Comparison of ENCODE assay signal across 10 cellular contexts in the genomic region with DNA sequence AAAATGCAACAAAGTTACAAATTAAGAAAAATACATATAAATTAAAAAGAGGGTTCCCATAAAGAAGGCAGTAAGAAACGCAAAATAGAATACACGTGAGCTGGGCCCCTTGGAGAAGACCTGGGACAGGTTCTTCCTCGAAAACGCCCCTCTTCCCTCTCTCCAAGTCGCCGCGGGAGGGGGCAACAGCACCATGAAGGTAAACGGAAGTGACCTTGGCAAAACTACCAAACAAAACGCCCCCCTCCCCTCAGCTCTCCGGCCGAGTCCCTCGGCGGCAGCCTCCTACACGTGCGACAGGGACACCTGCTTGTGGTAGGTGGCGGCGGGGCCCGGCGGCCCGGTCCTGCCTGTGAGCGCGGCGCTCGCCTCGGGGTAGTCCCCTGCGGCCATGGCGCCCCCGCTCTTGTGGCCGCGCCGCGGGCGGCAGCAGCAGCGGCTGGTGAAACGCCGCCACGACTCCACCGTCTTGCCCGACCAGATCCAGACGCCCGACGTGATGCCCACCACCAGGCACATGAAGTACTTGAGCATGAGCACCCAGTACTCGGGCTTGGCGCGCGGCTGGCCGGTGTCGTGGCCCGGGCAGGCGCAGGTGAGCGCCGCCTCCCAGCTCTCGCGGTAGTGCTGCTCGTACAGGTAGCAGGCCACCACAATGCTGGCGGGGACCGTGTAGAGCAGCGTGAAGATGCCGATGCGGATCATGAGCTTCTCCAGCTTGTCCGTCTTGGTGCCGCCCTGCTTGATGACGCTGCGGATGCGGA. TPM values are rescaled to one million over a fixed set of nuclear protein-coding genes. Genes with fewer than 3 reads are reported as not detected.
DNase-seq lines count a peak whose midpoint lies in the region; ATAC-seq, FAIRE-seq and TF ChIP-seq lines count a peak whose summit lies in the region.
"Had no signal": no experiment of that assay in that cellular context is flagged by ENCODE, and none has a peak within 500 bp of the region (broad histone marks: within the 10 kb centered on the region; RNA-seq: fewer than 3 reads in every experiment).

No MANE protein-coding gene starts in this region.

- no peak for TF ChIP-seq POLR2A in A549 (IDR thresholded peaks at IDR 0.05; ENCODE audit: low read length)

- peaks cover 40% of the 10 kb centered on the region for H3K36me3 Mint-ChIP-seq in GM23338 (ENCODE audit: low read depth)
- peaks cover 7% of the 10 kb centered on the region for H3K36me3 Mint-ChIP-seq in brain
- no peaks in the 10 kb centered on the region for H3K36me3 Mint-ChIP-seq in mesothelial cell of epicardium

- peaks cover 35% of the 10 kb centered on the region for H4K20me1 ChIP-seq in GM23338 (replicated peaks; ENCODE audit: insufficient read depth)

- WGBS in A549 (ENCODE audit: missing lambda C conversion rate), result 92% methylated on average over 29 of the region's 65 CpGs

- peaks cover 75% of the 10 kb centered on the region for H3K79me2 ChIP-seq in GM23338 (replicated peaks; ENCODE audit: insufficient read depth)
- H3K79me2 ChIP-seq: parathyroid adenoma had no signal

- H3F3A ChIP-seq in GM23338 (replicated peaks; ENCODE audit: low read depth), result peaks cover 23% of the 10 kb centered on the region

- CTCF ChIA-PET in A549 (lab: Yijun Ruan, JAX), result interaction anchor here (0.6 to 8.2 kb wide), 31 partner anchors 9 to 305 kb away, joined by 3 to 82 read pairs (median 4); no protein-coding TSS in a partner anchor

- H3K27me3 Mint-ChIP-seq in GM23338 (ENCODE audit: insufficient read depth, low read depth, poor library complexity) (peaks cover 27% of the 10 kb centered on the region), brain (peaks cover 22% of the 10 kb centered on the region), mesothelial cell of epicardium (ENCODE audit: low read depth) (peaks cover 57% of the 10 kb centered on the region)

- H3K4me2 ChIP-seq in A549 (peak overlapping the region; percentile 76; the same call in 2 of the 3 replicates), GM23338 (peak overlapping the region; percentile 94)

- DNase-seq in A549 (ENCODE audit: low read depth in 1 of 2, low spot score in 1 of 2) (no peak), GM23338 (ENCODE audit: low spot score) (peak; percentile 74), mesothelial cell of epicardium (ENCODE audit: low spot score in 2 of 2, unreplicated experiment in 2 of 2) (peak; percentile 27 to 44), NCI-H1436 (lab: John Stamatoyannopoulos, UW) (no peak)

- no peak for TF ChIP-seq RAD21 in A549 (conservative IDR thresholded peaks at IDR 0.05 in 1 of 2, IDR thresholded peaks at IDR 0.05 in 1 of 2)

- H3K27me3 ChIP-seq in GM23338 (ENCODE audit: insufficient read depth), result peaks cover 6% of the 10 kb centered on the region
- H3K27me3 ChIP-seq: ascending aorta had no signal

- H3K4me3 Mint-ChIP-seq in GM23338 (peak overlapping the region; percentile 93), brain (peak overlapping the region; percentile 91 to 95 (median 93)), mesothelial cell of epicardium (peak overlapping the region; percentile 79)

- POLR2A ChIA-PET in A549 (lab: Yijun Ruan, JAX), result no interaction called here

- no peak overlapping the region for H2AFZ ChIP-seq in GM23338
- H2AFZ ChIP-seq: parathyroid adenoma had no signal

- ATAC-seq in A549 (no peak), GM23338 (peak; percentile 4), HG03025 (IDR thresholded peaks at IDR 0.05; ENCODE audit: low FRiP score, unreplicated experiment) (no peak), GM21526 (IDR thresholded peaks at IDR 0.05; ENCODE audit: low FRiP score, unreplicated experiment) (no peak), GM18498 (IDR thresholded peaks at IDR 0.05; ENCODE audit: unreplicated experiment) (no peak)

- H3K9me3 ChIP-seq in A549, result no peaks in the 10 kb centered on the region
- H3K9me3 ChIP-seq: ascending aorta had no signal

- H3K9me3 Mint-ChIP-seq in GM23338 (peaks cover 2% of the 10 kb centered on the region), brain (peaks cover 0 to 10% (median 2%) of the 10 kb centered on the region in 5 experiments), mesothelial cell of epicardium (no peaks in the 10 kb centered on the region)

- no peaks in the 10 kb centered on the region for H3K9me2 ChIP-seq in GM23338 (ENCODE audit: insufficient read depth)

- H3K27ac Mint-ChIP-seq in GM23338 (peak overlapping the region; percentile 92), brain (peak overlapping the region in 1 of 5 experiments; percentile 9), mesothelial cell of epicardium (peak overlapping the region; percentile 65)

- H3K4me1 ChIP-seq in A549 (peaks cover 47% of the 10 kb centered on the region), GM23338 (ENCODE audit: insufficient read depth) (peaks cover 48% of the 10 kb centered on the region)
- H3K4me1 ChIP-seq: parathyroid adenoma had no signal

- H3K36me3 ChIP-seq in GM23338 (ENCODE audit: insufficient read depth), result peaks cover 20% of the 10 kb centered on the region; the same call in 1 of the 2 replicates

- H3K27ac ChIP-seq in A549 (peak overlapping the region in 1 of 2 experiments; percentile 7; a peak in 1 of 6 replicates), GM23338 (ENCODE audit: low read depth) (peak overlapping the region; percentile 95)
- H3K27ac ChIP-seq: ascending aorta, parathyroid adenoma had no signal

- no peak for TF ChIP-seq EP300 in A549 (IDR thresholded peaks at IDR 0.05)

- no peak for FAIRE-seq in A549 (lab: Jason Lieb, UNC)

- H3K4me3 ChIP-seq in A549 (no peak overlapping the region), GM23338 (peak overlapping the region; percentile 89)

- TF ChIP-seq CTCF in A549 (IDR thresholded peaks at IDR 0.05) (no peak), GM23338 (conservative IDR thresholded peaks at IDR 0.05; ENCODE audit: low read depth in 2 of 2) (peak in 1 of 2 experiments; percentile 38; a peak in 2 of 4 replicates), brain (conservative IDR thresholded peaks at IDR 0.05) (no peak), mesothelial cell of epicardium (IDR thresholded peaks at IDR 0.05; ENCODE audit: unreplicated experiment) (no peak)

- peaks cover 65% of the 10 kb centered on the region for H3K4me1 Mint-ChIP-seq in GM23338
- H3K4me1 Mint-ChIP-seq in brain, result peaks cover 56% of the 10 kb centered on the region
- peaks cover 28% of the 10 kb centered on the region for H3K4me1 Mint-ChIP-seq in mesothelial cell of epicardium

TF ChIP-seq in A549, 52 proteins besides CTCF, POLR2A, EP300 and RAD21:
- TF ChIP-seq MAFK (IDR thresholded peaks at IDR 0.05; ENCODE audit: partially characterized antibody) (no peak), ZNF302 (CRISPR knock-in tag; IDR thresholded peaks at IDR 0.05) (no peak), HEYL (CRISPR knock-in tag; IDR thresholded peaks at IDR 0.05) (no peak)
TF ChIP-seq in A549: peak in this region for 0.

TF ChIP-seq in GM23338, 12 proteins besides CTCF, POLR2A, EP300 and RAD21:
- TF ChIP-seq, protein P1, sequence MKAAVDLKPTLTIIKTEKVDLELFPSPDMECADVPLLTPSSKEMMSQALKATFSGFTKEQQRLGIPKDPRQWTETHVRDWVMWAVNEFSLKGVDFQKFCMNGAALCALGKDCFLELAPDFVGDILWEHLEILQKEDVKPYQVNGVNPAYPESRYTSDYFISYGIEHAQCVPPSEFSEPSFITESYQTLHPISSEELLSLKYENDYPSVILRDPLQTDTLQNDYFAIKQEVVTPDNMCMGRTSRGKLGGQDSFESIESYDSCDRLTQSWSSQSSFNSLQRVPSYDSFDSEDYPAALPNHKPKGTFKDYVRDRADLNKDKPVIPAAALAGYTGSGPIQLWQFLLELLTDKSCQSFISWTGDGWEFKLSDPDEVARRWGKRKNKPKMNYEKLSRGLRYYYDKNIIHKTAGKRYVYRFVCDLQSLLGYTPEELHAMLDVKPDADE (IDR thresholded peaks at IDR 0.05), result 0 out of 2 replicates have a peak, but pooled peaks have one; percentile 26
- no peak for TF ChIP-seq ZNF114 (CRISPR knock-in tag; IDR thresholded peaks at IDR 0.05)
- TF ChIP-seq POLR2AphosphoS5 (IDR thresholded peaks at IDR 0.05; ENCODE audit: low read depth), result no peak
- no peak for TF ChIP-seq EZH2phosphoT487 (IDR thresholded peaks at IDR 0.05; ENCODE audit: unreplicated experiment)
TF ChIP-seq in GM23338: peak in this region for 1.

RNA-seq across cellular contexts. Expression of a gene that starts 2.8 kb away (rescaled TPM):
- polyA plus RNA-seq in A549 (2011; rRNA removed), result 6.7 and 7.5 TPM in 2 replicates
- polyA plus RNA-seq in A549 (2012; cell fraction: cytosol; rRNA removed), result 2.5 and 4.2 TPM in 2 replicates
- polyA plus RNA-seq in A549 (2012; cell fraction: nucleus; rRNA removed), result 3.3 and 4.4 TPM in 2 replicates
- polyA plus RNA-seq in A549 (2017; fragmentation: RNase III; extraction: RNeasy Plus Mini Kit Qiagen cat#74134 plus additional on column Dnase treatment), result 3.9 to 4.9 TPM (median 4.9 TPM) in 3 replicates
- 8.3 and 8.9 TPM in 2 replicates for polyA minus RNA-seq in A549 (2011; rRNA and poly(A)+ RNA removed)
- total RNA-seq in GM23338 (2014; rRNA removed; shearing (Covaris generic)), result 80.5 and 94.8 TPM in 2 replicates
- 28.1 and 32.3 TPM in 2 replicates for polyA plus RNA-seq in GM23338 (2016; fragmentation: Nextera tagmentation; extraction: Ambion mirVana)
- polyA plus RNA-seq in brain (ENCODE audit: insufficient read depth, low read depth, low replicate concordance), result 2.0 TPM
- 1.9 to 2.1 TPM (median 1.9 TPM) in 3 replicates for total RNA-seq in mesothelial cell of epicardium

RNA-seq across cellular contexts. Expression of a gene that starts 55.4 kb away (rescaled TPM):
- polyA plus RNA-seq in A549 (2011; rRNA removed) (31.6 and 38.7 TPM in 2 replicates), A549 (2017; fragmentation: RNase III; extraction: RNeasy Plus Mini Kit Qiagen cat#74134 plus additional on column Dnase treatment) (16.9 to 20.8 TPM (median 17.7 TPM) in 3 replicates), GM23338 (2016; fragmentation: Nextera tagmentation; extraction: Ambion mirVana) (19.6 and 20.8 TPM in 2 replicates), brain (ENCODE audit: insufficient read depth, low read depth, low replicate concordance) (2.6 TPM)
- polyA plus RNA-seq in A549 (2012; cell fraction: cytosol; rRNA removed), result 13.0 and 14.8 TPM in 2 replicates
- polyA plus RNA-seq in A549 (2012; cell fraction: nucleus; rRNA removed), result 9.4 and 12.8 TPM in 2 replicates
- polyA minus RNA-seq in A549 (2011; rRNA and poly(A)+ RNA removed), result 9.6 and 11.0 TPM in 2 replicates
- 32.1 and 35.1 TPM in 2 replicates for total RNA-seq in GM23338 (2014; rRNA removed; shearing (Covaris generic))
- 11.9 to 15.3 TPM (median 15.1 TPM) in 3 replicates for total RNA-seq in mesothelial cell of epicardium

Comparison
In these comparisons a context has a peak if more than half of its experiments do, and no peak if none do; other contexts are left out.
1. DNase-seq: peak in GM23338 (single experiment) and mesothelial cell of epicardium (2 of 2); none in A549 (0 of 2) and NCI-H1436 (single experiment).
2. Peak in every context shown above with its lines, with median percentiles within 50 percentile points of each other: H3K4me3 Mint-ChIP-seq.